11 cellular contexts compared by ENCODE assay signal in the genomic region with DNA sequence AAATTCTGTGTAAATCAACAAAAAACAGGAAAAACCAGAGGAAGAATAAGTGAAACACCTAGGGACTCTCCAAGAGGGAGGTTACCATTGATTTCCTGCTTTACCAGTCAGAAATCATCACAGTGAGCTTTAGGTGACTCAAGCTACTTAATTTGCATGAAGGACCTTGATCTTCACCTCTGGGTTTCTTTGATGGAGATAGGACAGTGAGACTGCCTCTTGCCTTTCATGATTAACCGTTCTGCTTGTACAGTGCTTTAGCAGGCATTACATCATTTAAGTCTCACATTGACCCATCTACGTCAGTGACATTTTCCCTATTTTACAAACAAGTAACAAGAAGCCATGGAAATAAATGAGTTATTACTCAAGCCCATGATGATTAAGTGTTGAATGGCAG.
DNase-seq lines count a peak whose midpoint lies in the region; ATAC-seq and TF ChIP-seq lines count a peak whose summit lies in the region.
"Had no signal": no experiment of that assay in that cellular context is flagged by ENCODE, and none has a peak within 500 bp of the region (broad histone marks: within the 10 kb centered on the region; RNA-seq: fewer than 3 reads in every experiment).

No MANE protein-coding gene starts in this region.

- no peak overlapping the region for H3K4me3 ChIP-seq in GM06990 (replicated peaks; ENCODE audit: low read depth, low read length)

- H3K4me3 Mint-ChIP-seq in T-helper 1 cell treated with Interleukin-12 subunit alpha and Interleukin-12 subunit beta and Interleukin-4 antibody, amounts not matched to agents 30 μg/mL and 1 μg/mL, for 36 hours: peak overlapping the region; percentile 67
- H3K4me3 Mint-ChIP-seq: dendritic cell treated with granulocyte-macrophage colony-stimulating factor and Interleukin-4, amounts not matched to agents 40 ng/mL and 50 ng/mL, for 4 days had no signal

- no peaks in the 10 kb centered on the region for H3K36me3 ChIP-seq in GM06990 (ENCODE audit: control insufficient read depth, insufficient read depth, low read length)

- DNase-seq in GM06990 (ENCODE audit: extremely low read depth, insufficient read length) (peak; percentile 25), iPS-NIHi7 (ENCODE audit: extremely low spot score) (peak; percentile 12), NCI-H526 (lab: John Stamatoyannopoulos, UW) (no peak), COR-L47 (lab: John Stamatoyannopoulos, UW) (no peak)
- DNase-seq in stimulated activated CD4-positive, alpha-beta T cell treated with anti-CD3 and anti-CD28 coated beads, Interleukin-4, amount 100 ng/mL, for 4 hours: no peak
- DNase-seq: glutamatergic neuron, NCI-H2171 had no signal

- ATAC-seq in GM19351 (IDR thresholded peaks at IDR 0.05; ENCODE audit: unreplicated experiment) (peak; percentile 19), GM19328 (IDR thresholded peaks at IDR 0.05; ENCODE audit: unreplicated experiment) (no peak)

- no peak for TF ChIP-seq CTCF in GM06990 (IDR thresholded peaks at IDR 0.05; ENCODE audit: insufficient read depth, low read length, poor library complexity, severe bottlenecking)

- peaks cover 4% of the 10 kb centered on the region for H3K36me3 Mint-ChIP-seq in T-helper 1 cell treated with Interleukin-12 subunit alpha and Interleukin-12 subunit beta and Interleukin-4 antibody, amounts not matched to agents 30 μg/mL and 1 μg/mL, for 36 hours (ENCODE audit: low read depth)

- peaks cover 26% of the 10 kb centered on the region for H3K4me1 Mint-ChIP-seq in T-helper 1 cell treated with Interleukin-12 subunit alpha and Interleukin-12 subunit beta and Interleukin-4 antibody, amounts not matched to agents 30 μg/mL and 1 μg/mL, for 36 hours (ENCODE audit: low read depth)

- peak overlapping the region; percentile 95 for H3K27ac Mint-ChIP-seq in T-helper 1 cell treated with Interleukin-12 subunit alpha and Interleukin-12 subunit beta and Interleukin-4 antibody, amounts not matched to agents 30 μg/mL and 1 μg/mL, for 36 hours
- H3K27ac Mint-ChIP-seq: dendritic cell treated with granulocyte-macrophage colony-stimulating factor and Interleukin-4, amounts not matched to agents 40 ng/mL and 50 ng/mL, for 4 days had no signal

- no peaks in the 10 kb centered on the region for H3K27me3 ChIP-seq in GM06990 (replicated peaks; ENCODE audit: control insufficient read depth, insufficient read depth, low read length)

- no peaks in the 10 kb centered on the region for H3K27me3 Mint-ChIP-seq in T-helper 1 cell treated with Interleukin-12 subunit alpha and Interleukin-12 subunit beta and Interleukin-4 antibody, amounts not matched to agents 30 μg/mL and 1 μg/mL, for 36 hours (ENCODE audit: low read depth)
- H3K27me3 Mint-ChIP-seq: dendritic cell treated with granulocyte-macrophage colony-stimulating factor and Interleukin-4, amounts not matched to agents 40 ng/mL and 50 ng/mL, for 4 days had no signal

- H3K9me3 Mint-ChIP-seq in T-helper 1 cell treated with Interleukin-12 subunit alpha and Interleukin-12 subunit beta and Interleukin-4 antibody, amounts not matched to agents 30 μg/mL and 1 μg/mL, for 36 hours: no peaks in the 10 kb centered on the region
- H3K9me3 Mint-ChIP-seq: dendritic cell treated with granulocyte-macrophage colony-stimulating factor and Interleukin-4, amounts not matched to agents 40 ng/mL and 50 ng/mL, for 4 days had no signal

Comparison
In these comparisons a context has a peak if more than half of its experiments do, and no peak if none do; other contexts are left out.
1. DNase-seq: peak in GM06990 (single experiment) and iPS-NIHi7 (single experiment); none in NCI-H526 (0 of 2), COR-L47 (single experiment) and stimulated activated CD4-positive, alpha-beta T cell treated with anti-CD3 and anti-CD28 coated beads, Interleukin-4, amount 100 ng/mL, for 4 hours (0 of 2).